Comparison of ENCODE assay signal across 1 cellular context in the genomic region with DNA sequence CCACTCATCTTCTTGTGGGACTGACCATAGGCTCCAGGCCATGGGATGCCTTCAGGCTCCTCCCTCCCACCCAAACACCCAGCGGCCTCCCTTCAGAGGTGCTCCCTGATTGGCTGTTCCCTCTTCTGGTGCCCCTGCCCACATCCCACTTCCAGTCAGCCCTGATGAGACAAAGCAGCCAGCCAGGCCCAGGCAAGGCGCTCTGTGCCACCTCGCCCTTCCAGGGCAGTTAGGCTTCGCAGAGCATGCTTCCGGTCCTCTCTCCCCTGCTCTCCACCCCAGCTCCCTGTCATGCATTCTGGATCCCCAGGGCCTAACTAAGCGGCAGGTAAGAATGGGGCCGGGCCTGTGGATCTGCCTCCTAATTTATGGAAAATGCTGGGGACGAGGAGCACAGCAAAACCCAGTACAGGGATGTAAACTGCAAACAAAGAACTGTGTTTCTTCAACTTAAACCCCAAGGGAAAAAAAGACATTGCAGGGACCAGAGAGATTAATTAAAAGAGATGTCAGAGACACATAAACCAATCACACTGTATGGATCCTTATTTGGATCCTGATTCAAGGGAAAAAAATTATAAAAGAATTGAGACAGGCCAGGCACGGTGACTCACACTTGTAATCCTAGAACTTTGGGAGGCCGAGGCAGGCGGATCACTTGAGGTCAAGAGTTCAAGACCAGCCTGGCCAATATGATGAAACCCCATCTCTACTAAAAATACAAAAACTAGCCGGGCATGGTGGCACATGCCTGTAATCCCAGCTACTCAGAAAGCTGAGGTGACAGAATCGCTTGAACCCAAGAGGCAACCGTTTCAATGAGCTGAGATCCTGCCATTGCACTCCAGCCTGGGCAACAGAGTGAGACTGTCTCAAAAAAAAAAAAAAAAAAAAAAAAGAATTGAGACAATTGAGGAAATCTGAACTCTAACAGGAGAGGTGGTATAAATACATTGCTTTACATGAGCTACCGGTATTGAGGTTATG.
TF ChIP-seq lines count a peak whose summit lies in the region.

No MANE protein-coding gene starts in this region.

TF ChIP-seq in SK-N-SH, 30 proteins besides CTCF, POLR2A, EP300 and RAD21 (continued from another document):
- peak; percentile 89 for TF ChIP-seq FOSL2 (IDR thresholded peaks at IDR 0.05; ENCODE audit: borderline replicate concordance, low read depth)
- TF ChIP-seq POLR2AphosphoS5 (IDR thresholded peaks at IDR 0.05; ENCODE audit: low read depth, low read length) = no peak
- no peak for TF ChIP-seq CHD2 (IDR thresholded peaks at IDR 0.05; ENCODE audit: low read length, partially characterized antibody)
- no peak for TF ChIP-seq SIN3A (IDR thresholded peaks at IDR 0.05; ENCODE audit: borderline replicate concordance, low read depth, low read length)
- TF ChIP-seq EZH2phosphoT487 (IDR thresholded peaks at IDR 0.05; ENCODE audit: borderline replicate concordance, low read depth) = no peak
- TF ChIP-seq, protein P1, sequence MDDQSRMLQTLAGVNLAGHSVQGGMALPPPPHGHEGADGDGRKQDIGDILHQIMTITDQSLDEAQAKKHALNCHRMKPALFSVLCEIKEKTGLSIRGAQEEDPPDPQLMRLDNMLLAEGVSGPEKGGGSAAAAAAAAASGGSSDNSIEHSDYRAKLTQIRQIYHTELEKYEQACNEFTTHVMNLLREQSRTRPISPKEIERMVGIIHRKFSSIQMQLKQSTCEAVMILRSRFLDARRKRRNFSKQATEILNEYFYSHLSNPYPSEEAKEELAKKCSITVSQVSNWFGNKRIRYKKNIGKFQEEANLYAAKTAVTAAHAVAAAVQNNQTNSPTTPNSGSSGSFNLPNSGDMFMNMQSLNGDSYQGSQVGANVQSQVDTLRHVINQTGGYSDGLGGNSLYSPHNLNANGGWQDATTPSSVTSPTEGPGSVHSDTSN (IDR thresholded peaks at IDR 0.05) = peak; percentile 81
- TF ChIP-seq, protein P2, sequence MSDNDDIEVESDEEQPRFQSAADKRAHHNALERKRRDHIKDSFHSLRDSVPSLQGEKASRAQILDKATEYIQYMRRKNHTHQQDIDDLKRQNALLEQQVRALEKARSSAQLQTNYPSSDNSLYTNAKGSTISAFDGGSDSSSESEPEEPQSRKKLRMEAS (IDR thresholded peaks at IDR 0.05; ENCODE audit: low read depth) = no peak
- no peak for TF ChIP-seq MXI1 (IDR thresholded peaks at IDR 0.05; ENCODE audit: low read depth, low read length)
- no peak for TF ChIP-seq ELF1 (IDR thresholded peaks at IDR 0.05)
- no peak for TF ChIP-seq GABPA (IDR thresholded peaks at IDR 0.05; ENCODE audit: low read depth)
- TF ChIP-seq NRF1 (IDR thresholded peaks at IDR 0.05; ENCODE audit: low read depth, low read length) = no peak
- TF ChIP-seq YY1 (IDR thresholded peaks at IDR 0.05; ENCODE audit: low read depth) = no peak
- TF ChIP-seq, protein P3, sequence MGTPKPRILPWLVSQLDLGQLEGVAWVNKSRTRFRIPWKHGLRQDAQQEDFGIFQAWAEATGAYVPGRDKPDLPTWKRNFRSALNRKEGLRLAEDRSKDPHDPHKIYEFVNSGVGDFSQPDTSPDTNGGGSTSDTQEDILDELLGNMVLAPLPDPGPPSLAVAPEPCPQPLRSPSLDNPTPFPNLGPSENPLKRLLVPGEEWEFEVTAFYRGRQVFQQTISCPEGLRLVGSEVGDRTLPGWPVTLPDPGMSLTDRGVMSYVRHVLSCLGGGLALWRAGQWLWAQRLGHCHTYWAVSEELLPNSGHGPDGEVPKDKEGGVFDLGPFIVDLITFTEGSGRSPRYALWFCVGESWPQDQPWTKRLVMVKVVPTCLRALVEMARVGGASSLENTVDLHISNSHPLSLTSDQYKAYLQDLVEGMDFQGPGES (IDR thresholded peaks at IDR 0.05; ENCODE audit: low read depth, low read length) = no peak
- TF ChIP-seq TAF1 (IDR thresholded peaks at IDR 0.05; ENCODE audit: borderline replicate concordance, low read depth, low read length) = no peak
- TF ChIP-seq, protein P4, sequence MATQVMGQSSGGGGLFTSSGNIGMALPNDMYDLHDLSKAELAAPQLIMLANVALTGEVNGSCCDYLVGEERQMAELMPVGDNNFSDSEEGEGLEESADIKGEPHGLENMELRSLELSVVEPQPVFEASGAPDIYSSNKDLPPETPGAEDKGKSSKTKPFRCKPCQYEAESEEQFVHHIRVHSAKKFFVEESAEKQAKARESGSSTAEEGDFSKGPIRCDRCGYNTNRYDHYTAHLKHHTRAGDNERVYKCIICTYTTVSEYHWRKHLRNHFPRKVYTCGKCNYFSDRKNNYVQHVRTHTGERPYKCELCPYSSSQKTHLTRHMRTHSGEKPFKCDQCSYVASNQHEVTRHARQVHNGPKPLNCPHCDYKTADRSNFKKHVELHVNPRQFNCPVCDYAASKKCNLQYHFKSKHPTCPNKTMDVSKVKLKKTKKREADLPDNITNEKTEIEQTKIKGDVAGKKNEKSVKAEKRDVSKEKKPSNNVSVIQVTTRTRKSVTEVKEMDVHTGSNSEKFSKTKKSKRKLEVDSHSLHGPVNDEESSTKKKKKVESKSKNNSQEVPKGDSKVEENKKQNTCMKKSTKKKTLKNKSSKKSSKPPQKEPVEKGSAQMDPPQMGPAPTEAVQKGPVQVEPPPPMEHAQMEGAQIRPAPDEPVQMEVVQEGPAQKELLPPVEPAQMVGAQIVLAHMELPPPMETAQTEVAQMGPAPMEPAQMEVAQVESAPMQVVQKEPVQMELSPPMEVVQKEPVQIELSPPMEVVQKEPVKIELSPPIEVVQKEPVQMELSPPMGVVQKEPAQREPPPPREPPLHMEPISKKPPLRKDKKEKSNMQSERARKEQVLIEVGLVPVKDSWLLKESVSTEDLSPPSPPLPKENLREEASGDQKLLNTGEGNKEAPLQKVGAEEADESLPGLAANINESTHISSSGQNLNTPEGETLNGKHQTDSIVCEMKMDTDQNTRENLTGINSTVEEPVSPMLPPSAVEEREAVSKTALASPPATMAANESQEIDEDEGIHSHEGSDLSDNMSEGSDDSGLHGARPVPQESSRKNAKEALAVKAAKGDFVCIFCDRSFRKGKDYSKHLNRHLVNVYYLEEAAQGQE (IDR thresholded peaks at IDR 0.05; ENCODE audit: low read depth, low read length) = no peak
- no peak for TF ChIP-seq GATA2 (CRISPR knock-in tag; IDR thresholded peaks at IDR 0.05)
- TF ChIP-seq FOXJ3 (CRISPR knock-in tag; IDR thresholded peaks at IDR 0.05) = no peak
- peak; percentile 80 for TF ChIP-seq TCF12 (IDR thresholded peaks at IDR 0.05)
- peak; percentile 77 for TF ChIP-seq JUND (IDR thresholded peaks at IDR 0.05)
- TF ChIP-seq RCOR1 (IDR thresholded peaks at IDR 0.05; ENCODE audit: low read length) = no peak
- no peak for TF ChIP-seq TEAD4 (IDR thresholded peaks at IDR 0.05; ENCODE audit: borderline replicate concordance, insufficient read depth)
